8 cellular contexts compared by ENCODE assay signal in genomic region chr3:192917258-192917507, GRCh38. TPM values are rescaled to one million over a fixed set of nuclear protein-coding genes. Genes with fewer than 3 reads are reported as not detected.
DNase-seq lines count a peak whose midpoint lies in the region; ATAC-seq and TF ChIP-seq lines count a peak whose summit lies in the region.

No MANE protein-coding gene starts in this region.

- H3K4me1 Mint-ChIP-seq in neural progenitor cell: peaks cover 22% of the 10 kb centered on the region

- H2AFZ ChIP-seq in neural progenitor cell (replicated peaks): peak overlapping the region; percentile 93

- TF ChIP-seq CTCF in BE2C (IDR thresholded peaks at IDR 0.05; ENCODE audit: low read depth, low read length) (no peak), RWPE2 (IDR thresholded peaks at IDR 0.05; ENCODE audit: poor library complexity, severe bottlenecking) (no peak), neural progenitor cell (IDR thresholded peaks at IDR 0.05) (no peak)

- H3K27ac Mint-ChIP-seq in neural progenitor cell: no peak overlapping the region

- H3K4me3 ChIP-seq in BE2C (ENCODE audit: low read depth, low read length) (peak overlapping the region; percentile 82), RWPE2 (ENCODE audit: severe bottlenecking) (peak overlapping the region; percentile 74), neural progenitor cell (peak overlapping the region; percentile 92)
- H3K4me3 ChIP-seq in effector memory CD4-positive, alpha-beta T cell (ENCODE audit: insufficient read depth, low read depth, low read length, poor library complexity, severe bottlenecking): peak overlapping the region; percentile 82

- peak overlapping the region; percentile 16 for H3K9ac ChIP-seq in neural progenitor cell

- H3K27me3 ChIP-seq in BE2C (peaks cover 56% of the 10 kb centered on the region), RWPE2 (ENCODE audit: insufficient read depth, poor library complexity, severe bottlenecking) (no peaks in the 10 kb centered on the region), neural progenitor cell (peaks cover 28% of the 10 kb centered on the region)
- no peaks in the 10 kb centered on the region for H3K27me3 ChIP-seq in effector memory CD4-positive, alpha-beta T cell (replicated peaks; ENCODE audit: control insufficient read depth, insufficient read depth, low read length, poor library complexity, severe bottlenecking)

- H4K20me1 ChIP-seq in neural progenitor cell (ENCODE audit: low read depth): peaks cover 28% of the 10 kb centered on the region

- H3K9me3 Mint-ChIP-seq in neural progenitor cell: no peaks in the 10 kb centered on the region

- no peaks in the 10 kb centered on the region for H3K36me3 ChIP-seq in BE2C
- H3K36me3 ChIP-seq in RWPE2 (ENCODE audit: low read depth): no peaks in the 10 kb centered on the region
- no peaks in the 10 kb centered on the region for H3K36me3 ChIP-seq in effector memory CD4-positive, alpha-beta T cell (ENCODE audit: control insufficient read depth, insufficient read depth, low read length)
- no peaks in the 10 kb centered on the region for H3K36me3 ChIP-seq in neural progenitor cell

- no peaks in the 10 kb centered on the region for H3K4me1 ChIP-seq in BE2C
- peaks cover 7% of the 10 kb centered on the region for H3K4me1 ChIP-seq in RWPE2 (ENCODE audit: insufficient read depth, poor library complexity, severe bottlenecking)
- no peaks in the 10 kb centered on the region for H3K4me1 ChIP-seq in effector memory CD4-positive, alpha-beta T cell (ENCODE audit: control insufficient read depth, insufficient read depth, low read length, poor library complexity, severe bottlenecking)
- H3K4me1 ChIP-seq in neural progenitor cell: peaks cover 24% of the 10 kb centered on the region

- H3K9me3 ChIP-seq in BE2C (no peaks in the 10 kb centered on the region), RWPE2 (ENCODE audit: severe bottlenecking) (no peaks in the 10 kb centered on the region), neural progenitor cell (ENCODE audit: low read depth) (no peaks in the 10 kb centered on the region)
- H3K9me3 ChIP-seq in effector memory CD4-positive, alpha-beta T cell (ENCODE audit: control insufficient read depth, low read length): no peaks in the 10 kb centered on the region

- peak; percentile 10 for ATAC-seq in GM21529 (IDR thresholded peaks at IDR 0.05; ENCODE audit: unreplicated experiment)
- no peak; the same call in 1 of the 3 replicates for ATAC-seq in RWPE2 (ENCODE audit: low read depth)
- no peak for ATAC-seq in HG02623 (IDR thresholded peaks at IDR 0.05; ENCODE audit: unreplicated experiment)

- H3F3A ChIP-seq in neural progenitor cell (ENCODE audit: low read depth): peaks cover 30% of the 10 kb centered on the region

- H3K27ac ChIP-seq in RWPE2 (ENCODE audit: poor library complexity, severe bottlenecking): peak overlapping the region; percentile 77
- H3K27ac ChIP-seq in effector memory CD4-positive, alpha-beta T cell (ENCODE audit: insufficient read depth, low read length, poor library complexity, severe bottlenecking): peak overlapping the region; percentile 78
- H3K27ac ChIP-seq in neural progenitor cell: no peak overlapping the region

- peaks cover 45% of the 10 kb centered on the region for H3K79me2 ChIP-seq in neural progenitor cell (ENCODE audit: low read depth)

- H3K36me3 Mint-ChIP-seq in neural progenitor cell: no peaks in the 10 kb centered on the region

- peak overlapping the region; percentile 91 for H3K4me2 ChIP-seq in neural progenitor cell

- H3K27me3 Mint-ChIP-seq in neural progenitor cell (ENCODE audit: insufficient read depth, low read depth): peaks cover 8% of the 10 kb centered on the region

- H3K4me3 Mint-ChIP-seq in neural progenitor cell: peak overlapping the region; percentile 97

- no peak for DNase-seq in BE2C
- DNase-seq in RWPE2 (ENCODE audit: low spot score): no peak
- peak in 1 of 3 donors; percentile 23 for DNase-seq in effector memory CD4-positive, alpha-beta T cell
- DNase-seq in neural progenitor cell (ENCODE audit: low spot score): no peak
- no peak for DNase-seq in MV-4-11 (lab: John Stamatoyannopoulos, UW)
- DNase-seq in NCI-H1694 (lab: John Stamatoyannopoulos, UW): no peak

RNA-seq across cellular contexts. Expression of gene MB21D2, which starts 0.5 kb away (rescaled TPM):
- 1.4 TPM for polyA plus RNA-seq in BE2C (2012; ENCODE audit: insufficient read depth, insufficient read length, low read depth)
- 11.3 and 15.1 TPM in 2 replicates for total RNA-seq in neural progenitor cell (ENCODE audit: low replicate concordance)
